Comparison of ENCODE assay signal across 8 cellular contexts in the genomic region with DNA sequence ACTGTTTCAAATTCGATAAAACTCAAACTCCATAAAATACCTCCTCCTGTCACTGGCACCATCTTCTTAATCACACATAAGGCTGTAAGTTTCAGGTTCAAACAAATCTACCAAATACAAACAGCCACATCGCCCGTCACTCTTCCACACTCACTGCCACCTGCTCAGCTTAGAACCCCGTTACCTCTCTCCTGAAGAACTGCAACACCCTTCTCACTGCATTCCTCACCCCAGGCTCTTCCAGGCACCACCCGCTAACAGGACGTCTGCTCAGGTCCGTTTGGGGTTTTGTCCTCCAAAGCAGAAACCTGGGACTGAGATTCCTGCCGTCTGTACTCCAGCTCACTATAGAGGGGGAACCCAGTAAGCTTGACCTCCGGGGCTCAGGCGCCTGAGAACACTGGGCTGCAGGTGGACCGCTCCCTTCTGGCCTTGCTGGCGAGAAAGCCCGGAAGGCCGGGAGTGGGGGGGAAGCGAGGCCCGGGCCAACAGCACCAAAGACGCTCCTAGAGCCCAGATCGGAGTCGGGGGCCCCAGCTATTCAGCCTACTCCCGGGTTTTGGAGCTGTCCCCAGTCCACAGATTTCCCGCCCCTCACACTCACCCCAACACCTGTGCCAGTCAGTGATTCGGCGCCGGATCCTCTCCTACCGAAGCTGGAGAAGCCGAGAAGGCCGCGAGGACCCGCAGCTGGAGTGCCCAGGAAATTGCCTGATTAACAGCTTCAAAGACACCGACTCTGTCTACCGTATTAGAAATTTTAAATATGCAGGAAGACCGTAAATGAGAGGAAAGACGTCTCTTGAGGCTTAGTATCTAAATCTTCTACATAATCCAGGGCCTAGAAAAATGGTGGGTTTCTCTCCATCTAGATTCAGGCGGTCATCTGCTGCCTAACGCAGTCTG. TPM values are rescaled to one million over a fixed set of nuclear protein-coding genes. Genes with fewer than 3 reads are reported as not detected.
DNase-seq lines count a peak whose midpoint lies in the region; ATAC-seq and TF ChIP-seq lines count a peak whose summit lies in the region.

TSS of gene AP3M1 (minus strand) at position 678 of the 906 bp plus-strand sequence. CDS start 12,449 bp downstream, outside the sequence.

- H3K36me3 ChIP-seq in endodermal cell (ENCODE audit: control insufficient read depth, insufficient read depth, low read length) (peaks cover 16% of the 10 kb centered on the region), muscle layer of colon (ENCODE audit: insufficient read depth, low read length) (no peaks in the 10 kb centered on the region)

- TF ChIP-seq CTCF in endodermal cell (conservative IDR thresholded peaks at IDR 0.05): no peak

- H3K9me3 ChIP-seq in endodermal cell (ENCODE audit: control insufficient read depth, low read length) (no peaks in the 10 kb centered on the region), muscle layer of colon (ENCODE audit: low read length) (no peaks in the 10 kb centered on the region)

- peak; percentile 19 for ATAC-seq in GM18519 (IDR thresholded peaks at IDR 0.05; ENCODE audit: low FRiP score, unreplicated experiment)
- peak; percentile 33 for ATAC-seq in HG03039 (IDR thresholded peaks at IDR 0.05; ENCODE audit: unreplicated experiment)

- peaks cover 11% of the 10 kb centered on the region for H3K36me3 Mint-ChIP-seq in endodermal cell (ENCODE audit: low read depth)

- H3K27me3 ChIP-seq in endodermal cell (ENCODE audit: control insufficient read depth, insufficient read depth, low read length, poor library complexity, severe bottlenecking) (no peaks in the 10 kb centered on the region), muscle layer of colon (ENCODE audit: control insufficient read depth in 1 of 2, insufficient read depth in 2 of 2, low read length in 2 of 2) (no peaks in the 10 kb centered on the region)

- no peaks in the 10 kb centered on the region for H3K9me3 Mint-ChIP-seq in endodermal cell

- H3K4me3 ChIP-seq in endodermal cell (ENCODE audit: low read length) (peak within 1 kb of the TSS; percentile 99), muscle layer of colon (ENCODE audit: low read depth in 1 of 2, low read length in 2 of 2) (peak within 1 kb of the TSS; percentile 90 to 96)

- H3K27ac Mint-ChIP-seq in endodermal cell: no peak within 1 kb of the TSS

- H3K4me1 Mint-ChIP-seq in endodermal cell: peaks cover 15% of the 10 kb centered on the region

- H3K4me1 ChIP-seq in endodermal cell (ENCODE audit: control insufficient read depth, insufficient read depth, low read length) (no peaks in the 10 kb centered on the region), muscle layer of colon (ENCODE audit: insufficient read depth, low read length) (peaks cover 46% of the 10 kb centered on the region)

- H3K9ac ChIP-seq in endodermal cell (ENCODE audit: extremely low read depth, low read length, poor library complexity, severe bottlenecking) (peak within 1 kb of the TSS; percentile 88), muscle layer of colon (ENCODE audit: low read length) (peak within 1 kb of the TSS; percentile 95)

- WGBS in endodermal cell (ENCODE audit: insufficient coverage in 1 of 2, insufficient read length in 1 of 2), 2 experiments: 0 to 2% methylated on average over 11 to 35 of the region's 35 CpGs

- H3K4me3 Mint-ChIP-seq in endodermal cell: no peak within 1 kb of the TSS

- H3K27me3 Mint-ChIP-seq in endodermal cell (ENCODE audit: insufficient read depth): no peaks in the 10 kb centered on the region

- H3K27ac ChIP-seq in endodermal cell (ENCODE audit: low read depth, low read length) (peak within 1 kb of the TSS; percentile 98), muscle layer of colon (ENCODE audit: low read depth, low read length) (peak within 1 kb of the TSS; percentile 95)

- DNase-seq in 8988T (peak; percentile 67), NCI-H510A (lab: John Stamatoyannopoulos, UW) (peak; percentile 84), endodermal cell (peak; percentile 94)
- peak; percentile 52 to 73 (median 58) for DNase-seq in activated CD8-positive, alpha-beta memory T cell treated with anti-CD3 and anti-CD28 coated beads for 48 hours (ENCODE audit: low read depth in 2 of 3, low spot score in 2 of 3)
- peak; percentile 49 to 58 for DNase-seq in stimulated activated CD8-positive, alpha-beta memory T cell treated with anti-CD3 and anti-CD28 coated beads, Interleukin-7, amount 100 ng/mL, for 1 hour (ENCODE audit: low read depth in 2 of 2)

RNA-seq across cellular contexts. Expression of gene AP3M1, which starts in this region (rescaled TPM):
- 10 to 100 TPM; 47.2 to 53.5 TPM for total RNA-seq in endodermal cell
- polyA plus RNA-seq in endodermal cell (2013, experiment 1 of 2): 72.4 TPM
- 64.9 TPM for polyA plus RNA-seq in endodermal cell (2013, experiment 2 of 2)

Comparison
In these comparisons a context has a peak if more than half of its experiments do, and no peak if none do; other contexts are left out.
1. Peak in every context shown above with its lines: DNase-seq, ATAC-seq, H3K4me3 ChIP-seq and H3K27ac ChIP-seq.